In the genomic region with DNA sequence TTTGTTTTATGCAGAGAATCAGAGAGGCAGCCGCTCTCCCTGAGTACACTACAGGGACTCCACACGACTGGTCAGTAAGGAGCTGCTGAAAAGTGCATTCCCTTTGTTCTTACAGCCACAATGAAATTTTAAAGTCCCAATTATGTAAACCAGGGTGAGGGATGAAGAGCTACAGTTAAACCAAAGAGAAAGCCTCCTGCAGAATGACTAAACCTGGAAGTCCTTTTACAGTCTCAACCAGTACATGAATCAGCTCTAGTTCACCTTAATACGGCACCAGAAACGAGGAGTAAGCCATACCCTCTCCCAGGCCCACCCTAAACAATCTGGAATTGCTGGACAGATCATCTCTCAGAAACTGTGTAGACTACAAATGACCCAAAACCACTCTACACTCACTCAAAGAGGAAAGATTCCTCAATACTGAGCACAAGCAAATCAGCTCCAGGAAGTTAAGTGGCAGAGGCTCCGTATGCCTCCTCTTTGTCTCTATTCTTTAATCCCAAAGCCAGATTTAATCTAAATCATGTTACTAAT, we compare ENCODE assay signal across 9 cellular contexts.
DNase-seq lines count a peak whose midpoint lies in the region; ATAC-seq and TF ChIP-seq lines count a peak whose summit lies in the region.
"Had no signal": no experiment of that assay in that cellular context is flagged by ENCODE, and none has a peak within 500 bp of the region (broad histone marks: within the 10 kb centered on the region; RNA-seq: fewer than 3 reads in every experiment).

No MANE protein-coding gene starts in this region.

- no peaks in the 10 kb centered on the region for H3K9me3 ChIP-seq in thoracic aorta
- H3K9me3 ChIP-seq: neutrophil had no signal

- no peaks in the 10 kb centered on the region for H3K27me3 ChIP-seq in thoracic aorta (replicated peaks; ENCODE audit: insufficient read depth)

- H3K27ac Mint-ChIP-seq in activated CD8-positive, alpha-beta memory T cell treated with anti-CD3 and anti-CD28 coated beads, Interleukin-2, amount 10 ng/mL, durations not matched to agents 7 days and 5 days, result no peak overlapping the region

- H3K27me3 Mint-ChIP-seq in activated CD8-positive, alpha-beta memory T cell treated with anti-CD3 and anti-CD28 coated beads, Interleukin-2, amount 10 ng/mL, durations not matched to agents 7 days and 5 days, result peaks cover 11% of the 10 kb centered on the region

- TF ChIP-seq CTCF in astrocyte of the cerebellum (IDR thresholded peaks at IDR 0.05; ENCODE audit: low read depth, low read length, missing control alignments) (no peak), thoracic aorta (IDR thresholded peaks at IDR 0.05) (no peak)

- no peak for ATAC-seq in thoracic aorta (ENCODE audit: insufficient number of reproducible peaks, low FRiP score, low read depth)
- no peak for ATAC-seq in activated CD8-positive, alpha-beta memory T cell treated with anti-CD3 and anti-CD28 coated beads, Interleukin-2, amount 10 ng/mL, durations not matched to agents 7 days and 5 days

- H3K4me1 ChIP-seq in thoracic aorta (ENCODE audit: control insufficient read depth in 1 of 2, low read depth in 2 of 2), result peaks cover 35 to 77% of the 10 kb centered on the region in 2 donors

- in situ Hi-C loops in astrocyte of the cerebellum (cut with HindIII; ENCODE audit: low sequenced_read_pairs), result no loop called here

- H3K9me3 Mint-ChIP-seq in activated CD8-positive, alpha-beta memory T cell treated with anti-CD3 and anti-CD28 coated beads, Interleukin-2, amount 10 ng/mL, durations not matched to agents 7 days and 5 days (ENCODE audit: low read depth), result no peaks in the 10 kb centered on the region

- peak overlapping the region; percentile 77 to 79 for H3K27ac ChIP-seq in thoracic aorta
- H3K27ac ChIP-seq: neutrophil had no signal

- H3K36me3 Mint-ChIP-seq in activated CD8-positive, alpha-beta memory T cell treated with anti-CD3 and anti-CD28 coated beads, Interleukin-2, amount 10 ng/mL, durations not matched to agents 7 days and 5 days, result no peaks in the 10 kb centered on the region

- H3K4me1 Mint-ChIP-seq in activated CD8-positive, alpha-beta memory T cell treated with anti-CD3 and anti-CD28 coated beads, Interleukin-2, amount 10 ng/mL, durations not matched to agents 7 days and 5 days, result peaks cover 17% of the 10 kb centered on the region

- CTCF ChIA-PET in activated CD8-positive, alpha-beta memory T cell treated with anti-CD3 and anti-CD28 coated beads, Interleukin-2, amount 10 ng/mL, durations not matched to agents 7 days and 5 days (lab: Charles Lee), result interaction anchor here (0.8 to 1.5 kb wide), 2 partner anchors 10 to 209 kb away, joined by 3 to 4 read pairs; no protein-coding TSS in a partner anchor

- no peak overlapping the region for H3K4me3 Mint-ChIP-seq in activated CD8-positive, alpha-beta memory T cell treated with anti-CD3 and anti-CD28 coated beads, Interleukin-2, amount 10 ng/mL, durations not matched to agents 7 days and 5 days

- DNase-seq in NCI-H2107 treated with DMSO at 0.1 percent for 48 hours (lab: John Stamatoyannopoulos, UW; ENCODE audit: unreplicated experiment) (peak; percentile 66), NCI-H2107 (lab: John Stamatoyannopoulos, UW) (no peak), astrocyte of the cerebellum (ENCODE audit: low read depth) (no peak), left kidney (ENCODE audit: low read depth, low spot score) (peak; percentile 40), thoracic aorta (ENCODE audit: low spot score) (no peak), SK-N-DZ (ENCODE audit: low spot score) (no peak)
- no peak for DNase-seq in stimulated activated CD8-positive, alpha-beta memory T cell treated with anti-CD3 and anti-CD28 coated beads, Interleukin-4, amount 100 ng/mL, for 48 hours
- DNase-seq in activated CD8-positive, alpha-beta memory T cell treated with anti-CD3 and anti-CD28 coated beads, Interleukin-2, amount 10 ng/mL, durations not matched to agents 7 days and 5 days, result no peak

- H3K4me3 ChIP-seq in astrocyte of the cerebellum (ENCODE audit: low read depth, low read length) (peak overlapping the region; percentile 39), thoracic aorta (peak overlapping the region; percentile 71)

- no peaks in the 10 kb centered on the region for H3K36me3 ChIP-seq in thoracic aorta
- H3K36me3 ChIP-seq: neutrophil had no signal

Comparison
In these comparisons a context has a peak if more than half of its experiments do, and no peak if none do; other contexts are left out.
1. DNase-seq: peak in NCI-H2107 treated with DMSO at 0.1 percent for 48 hours (single experiment) and left kidney (single experiment); none in NCI-H2107 (single experiment), astrocyte of the cerebellum (single experiment), thoracic aorta (single experiment), stimulated activated CD8-positive, alpha-beta memory T cell treated with anti-CD3 and anti-CD28 coated beads, Interleukin-4, amount 100 ng/mL, for 48 hours (single experiment), SK-N-DZ (single experiment) and activated CD8-positive, alpha-beta memory T cell treated with anti-CD3 and anti-CD28 coated beads, Interleukin-2, amount 10 ng/mL, durations not matched to agents 7 days and 5 days (single experiment).